9 cellular contexts compared by ENCODE assay signal in the genomic region with DNA sequence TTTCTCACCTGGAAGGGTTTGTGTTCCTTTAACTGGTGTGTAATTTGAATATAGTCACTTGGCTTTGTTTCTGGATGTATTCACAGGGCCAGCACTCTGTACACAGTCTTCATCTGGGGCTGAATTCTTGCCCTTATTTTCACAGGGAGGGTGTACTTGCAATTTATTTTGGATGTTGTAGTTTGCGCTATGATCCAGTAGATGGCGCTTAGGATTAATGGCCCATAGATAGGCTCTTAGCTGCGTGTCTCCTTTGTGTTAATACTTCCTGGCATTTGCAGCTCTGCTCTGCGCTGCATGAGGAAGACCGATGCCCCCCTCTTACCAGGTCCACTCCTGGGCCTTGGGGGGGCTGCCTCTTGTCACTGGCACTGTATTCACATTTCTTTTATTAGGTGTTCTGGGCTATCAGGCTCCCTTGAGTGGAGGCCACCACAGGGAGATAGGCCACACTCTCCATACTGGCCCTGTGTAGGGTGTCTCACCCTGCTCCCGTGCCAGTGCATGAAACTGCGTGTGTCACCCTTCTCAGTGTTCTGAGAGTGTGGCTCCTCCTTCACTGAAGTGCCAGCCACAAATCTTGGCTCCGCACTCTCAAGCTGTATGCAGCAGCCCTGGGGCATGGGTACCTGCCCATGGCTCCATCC.
DNase-seq lines count a peak whose midpoint lies in the region; ATAC-seq, FAIRE-seq and TF ChIP-seq lines count a peak whose summit lies in the region.
"Had no signal": no experiment of that assay in that cellular context is flagged by ENCODE, and none has a peak within 500 bp of the region (broad histone marks: within the 10 kb centered on the region; RNA-seq: fewer than 3 reads in every experiment).

No MANE protein-coding gene starts in this region.

- H3K27me3 ChIP-seq in H1 (replicated peaks in 1 of 4; ENCODE audit: control insufficient read depth in 3 of 4, extremely low read depth in 1 of 4, insufficient read depth in 3 of 4, low read length in 3 of 4) (no peaks in the 10 kb centered on the region), neuronal stem cell (ENCODE audit: control insufficient read depth in 3 of 3, insufficient read depth in 3 of 3, low read depth in 1 of 3, low read length in 3 of 3) (peaks cover 0 to 13% (median 0%) of the 10 kb centered on the region in 3 experiments), suprapubic skin (no peaks in the 10 kb centered on the region)

- H3K79me1 ChIP-seq in H1 (ENCODE audit: low read depth, low read length) = no peaks in the 10 kb centered on the region
- no peaks in the 10 kb centered on the region for H3K79me1 ChIP-seq in neuronal stem cell (ENCODE audit: low read depth, low read length)

- H2AK5ac ChIP-seq in H1 (ENCODE audit: low read depth, low read length) = no peak overlapping the region
- H2AK5ac ChIP-seq in neuronal stem cell (ENCODE audit: low read depth, low read length) = no peak overlapping the region

- no peak for TF ChIP-seq EP300 in H1 (IDR thresholded peaks at IDR 0.05; ENCODE audit: borderline replicate concordance in 1 of 2, low read depth in 2 of 2, low read length in 2 of 2)
- TF ChIP-seq EP300 in suprapubic skin (IDR thresholded peaks at IDR 0.05) = no peak

- H4K5ac ChIP-seq in H1 (ENCODE audit: insufficient read length, low read depth, low read length) = no peak overlapping the region

- DNase-seq in NCI-H2227 (lab: John Stamatoyannopoulos, UW; ENCODE audit: unreplicated experiment) (peak; percentile 5), NCI-H2227 treated with DMSO at 0.1 percent for 48 hours (lab: John Stamatoyannopoulos, UW) (no peak), NCI-H82 treated with DMSO at 0.1 percent for 48 hours (lab: John Stamatoyannopoulos, UW; ENCODE audit: unreplicated experiment) (peak; percentile 29), H1 (ENCODE audit: low read depth in 1 of 2, low spot score in 2 of 2) (peak in 1 of 2 experiments; percentile 46), neuronal stem cell (ENCODE audit: low spot score) (peak; percentile 38), suprapubic skin (ENCODE audit: low spot score in 2 of 2) (no peak)

- H3K79me2 ChIP-seq in H1 (ENCODE audit: control insufficient read depth in 1 of 2, insufficient read depth in 2 of 2, low read length in 2 of 2) = no peaks in the 10 kb centered on the region

- H3K14ac ChIP-seq in H1 (ENCODE audit: insufficient read length) (no peak overlapping the region), neuronal stem cell (ENCODE audit: low read length) (peak overlapping the region; percentile 89)

- H3K27ac ChIP-seq in H1 (ENCODE audit: low read depth, low read length) = no peak overlapping the region
- peak overlapping the region; percentile 12 for H3K27ac ChIP-seq in neuronal stem cell (replicated peaks; ENCODE audit: low read length)
- no peak overlapping the region for H3K27ac ChIP-seq in suprapubic skin

- H3K36me3 ChIP-seq in H1 (ENCODE audit: control insufficient read depth in 2 of 4, insufficient read depth in 4 of 4, low read length in 3 of 4) (no peaks in the 10 kb centered on the region), neuronal stem cell (replicated peaks in 1 of 2; ENCODE audit: control insufficient read depth in 2 of 2, insufficient read depth in 2 of 2, low read length in 2 of 2) (no peaks in the 10 kb centered on the region), suprapubic skin (no peaks in the 10 kb centered on the region)

- peak in 2 of 3 experiments; percentile 44 to 60; a peak in 3 of 4 replicates for TF ChIP-seq CTCF in H1 (IDR thresholded peaks at IDR 0.05; ENCODE audit: control extremely low read depth in 1 of 3, insufficient read depth in 1 of 3, low read depth in 1 of 3, low read length in 3 of 3)
- peak in 1 of 2 donors; percentile 26 for TF ChIP-seq CTCF in suprapubic skin (IDR thresholded peaks at IDR 0.05)

- H4K20me1 ChIP-seq in H1 (replicated peaks in 1 of 2; ENCODE audit: control insufficient read depth in 1 of 2, insufficient read depth in 2 of 2, low read length in 2 of 2) = no peaks in the 10 kb centered on the region

- H2BK15ac ChIP-seq in H1 (ENCODE audit: low read length) = 0 out of 2 replicates have a peak overlapping the region, but pooled peaks have one; percentile 16
- H2BK15ac ChIP-seq in neuronal stem cell (ENCODE audit: low read length) = no peak overlapping the region

- no peak overlapping the region for H3K56ac ChIP-seq in H1 (replicated peaks; ENCODE audit: insufficient read length, low read depth, low read length)

- ATAC-seq in GM19043 (IDR thresholded peaks at IDR 0.05; ENCODE audit: low read depth, unreplicated experiment) = peak; percentile 71
- ATAC-seq in HG03095 (IDR thresholded peaks at IDR 0.05; ENCODE audit: unreplicated experiment) = peak; percentile 87

- peaks cover 0 to 2% (median 0%) of the 10 kb centered on the region in 4 experiments; a peak in 1 of 7 replicates for H3K4me1 ChIP-seq in H1 (replicated peaks in 1 of 4; ENCODE audit: control insufficient read depth in 3 of 4, insufficient read depth in 4 of 4, low read length in 3 of 4)
- H3K4me1 ChIP-seq in neuronal stem cell (ENCODE audit: control insufficient read depth in 2 of 2, insufficient read depth in 1 of 2, low read depth in 1 of 2, low read length in 2 of 2) = peaks cover 0 to 4% of the 10 kb centered on the region in 2 donors
- no peaks in the 10 kb centered on the region for H3K4me1 ChIP-seq in suprapubic skin
- H3K4me1 ChIP-seq: Caco-2 had no signal

- H3K23ac ChIP-seq in H1 (ENCODE audit: insufficient read length) (no peak overlapping the region), neuronal stem cell (ENCODE audit: low read depth, low read length, poor library complexity) (no peak overlapping the region)

- H4K8ac ChIP-seq in H1 (ENCODE audit: extremely low read depth, insufficient read depth, low read length) = peak overlapping the region; percentile 57; the same call in 1 of the 2 replicates
- H4K8ac ChIP-seq in neuronal stem cell (ENCODE audit: low read depth, low read length) = peak overlapping the region; percentile 43

- 0 out of 2 replicates have a peak overlapping the region, but pooled peaks have one; percentile 9 for H2BK12ac ChIP-seq in H1 (ENCODE audit: low read depth, low read length)
- H2BK12ac ChIP-seq in neuronal stem cell (ENCODE audit: low read length) = peak overlapping the region; percentile 41

- CTCF ChIA-PET in H1 (lab: Charles Lee; ENCODE audit: partially characterized antibody) = interaction anchor here (0.8 to 2.8 kb wide), 9 partner anchors 10 to 628 kb away, joined by 3 to 19 read pairs (median 4); no protein-coding TSS in a partner anchor

- H3K9ac ChIP-seq in H1 (replicated peaks in 1 of 4; ENCODE audit: extremely low read depth in 1 of 4, low read depth in 3 of 4, low read length in 3 of 4) (no peak overlapping the region), neuronal stem cell (ENCODE audit: low read depth, low read length, poor library complexity) (no peak overlapping the region)

- H4K91ac ChIP-seq in H1 (replicated peaks; ENCODE audit: insufficient read length, low read length) (no peak overlapping the region), neuronal stem cell (ENCODE audit: low read depth, low read length, poor library complexity) (no peak overlapping the region)

- H2BK5ac ChIP-seq in H1 (ENCODE audit: low read depth, low read length) = no peak overlapping the region
- no peak overlapping the region for H2BK5ac ChIP-seq in neuronal stem cell (ENCODE audit: low read length)

- H2BK120ac ChIP-seq in H1 (replicated peaks; ENCODE audit: low read depth, low read length) (no peak overlapping the region), neuronal stem cell (ENCODE audit: low read depth, low read length) (no peak overlapping the region)

- FAIRE-seq in H1 (lab: Jason Lieb, UNC) = peak; percentile 92

- H2BK20ac ChIP-seq in H1 (ENCODE audit: low read length) = no peak overlapping the region

- H3K4me3 ChIP-seq in H1 (ENCODE audit: extremely low read depth in 1 of 4, insufficient read depth in 2 of 4, low read depth in 3 of 4, low read length in 4 of 4) (no peak overlapping the region), neuronal stem cell (ENCODE audit: low read length in 2 of 2) (no peak overlapping the region), suprapubic skin (no peak overlapping the region)

- 59% methylated on average over 8 of the region's 8 CpGs; no CpG with 5 or more reads in 1 of the 2 experiments for WGBS in H1 (ENCODE audit: extremely low coverage in 1 of 2, insufficient coverage in 1 of 2, insufficient read length in 1 of 2, insufficient replicate concordance in 2 of 2, low coverage in 1 of 2, low lambda C conversion rate in 2 of 2, missing lambda C conversion rate in 1 of 2), 2 experiments
- no CpG with 5 or more reads among the region's 8 CpGs for WGBS in neuronal stem cell (ENCODE audit: extremely low coverage in 2 of 2, insufficient read length in 2 of 2, insufficient replicate concordance in 1 of 2), 2 donors
- 25% methylated on average over 7 of the region's 8 CpGs for WGBS in suprapubic skin

- H3K4ac ChIP-seq in H1 (replicated peaks; ENCODE audit: insufficient read length, low read depth, low read length) = no peak overlapping the region
- H3K4ac ChIP-seq in neuronal stem cell (ENCODE audit: low read length) = no peak overlapping the region

- POLR2A ChIA-PET in H1 (lab: Charles Lee; ENCODE audit: partially characterized antibody) = no interaction called here

- peak; percentile 53 to 64 for TF ChIP-seq RAD21 in H1 (IDR thresholded peaks at IDR 0.05 in 1 of 2, conservative IDR thresholded peaks at IDR 0.05 in 1 of 2; ENCODE audit: low read depth in 2 of 2, low read length in 2 of 2)

- H2AFZ ChIP-seq in H1 (ENCODE audit: low read length) (peak overlapping the region; percentile 88; the same call in 1 of the 2 replicates), neuronal stem cell (ENCODE audit: low read length) (peak overlapping the region; percentile 66)

- H3K23me2 ChIP-seq in H1 (ENCODE audit: low read depth, low read length) = no peaks in the 10 kb centered on the region

- H3K18ac ChIP-seq in H1 (ENCODE audit: extremely low read depth, low read length) (no peak overlapping the region), neuronal stem cell (ENCODE audit: low read length) (peak overlapping the region; percentile 92)

- H3K9me3 ChIP-seq in H1 (ENCODE audit: insufficient read depth in 2 of 2, low read depth in 1 of 2, low read length in 1 of 2) (no peaks in the 10 kb centered on the region), neuronal stem cell (replicated peaks in 1 of 2; ENCODE audit: control insufficient read depth in 2 of 2, insufficient read depth in 1 of 2, low read depth in 1 of 2, low read length in 2 of 2) (no peaks in the 10 kb centered on the region), suprapubic skin (no peaks in the 10 kb centered on the region)
- H3K9me3 ChIP-seq: Caco-2 had no signal

- H3K4me2 ChIP-seq in H1 (ENCODE audit: insufficient read depth in 1 of 2, low read depth in 2 of 2, low read length in 2 of 2) (no peak overlapping the region), neuronal stem cell (ENCODE audit: insufficient read depth, low read length, poor library complexity, severe bottlenecking) (no peak overlapping the region)

- TF ChIP-seq POLR2A in H1 (IDR thresholded peaks at IDR 0.05; ENCODE audit: control extremely low read depth in 1 of 2, low read depth in 2 of 2, low read length in 2 of 2) = no peak
- TF ChIP-seq POLR2A in suprapubic skin (IDR thresholded peaks at IDR 0.05) = no peak

TF ChIP-seq in H1, 55 proteins besides CTCF, POLR2A, EP300 and RAD21 (continues in another document):
- TF ChIP-seq SIN3A (conservative IDR thresholded peaks at IDR 0.05 in 1 of 2, IDR thresholded peaks at IDR 0.05 in 1 of 2; ENCODE audit: low read depth in 1 of 2, low read length in 2 of 2) (no peak), CHD1 (IDR thresholded peaks at IDR 0.05; ENCODE audit: low read depth, low read length) (no peak)

Comparison
In these comparisons a context has a peak if more than half of its experiments do, and no peak if none do; other contexts are left out.
1. DNase-seq: peak in NCI-H2227 (single experiment), NCI-H82 treated with DMSO at 0.1 percent for 48 hours (single experiment) and neuronal stem cell (single experiment); none in NCI-H2227 treated with DMSO at 0.1 percent for 48 hours (single experiment) and suprapubic skin (0 of 2).